ENCODE assay signal across 18 cellular contexts in genomic region chr3:174229916-174230315, GRCh38.
"Had no signal": no experiment of that assay in that cellular context is flagged by ENCODE, and none has a peak within 500 bp of the region (broad histone marks: within the 10 kb centered on the region; RNA-seq: fewer than 3 reads in every experiment).

No MANE protein-coding gene starts in this region.

- H3K4me3 ChIP-seq: body of pancreas, left ventricle myocardium inferior, mucosa of descending colon, pancreas, stomach, thoracic aorta had no signal

- ATAC-seq: activated CD8-positive, alpha-beta memory T cell treated with anti-CD3 and anti-CD28 coated beads, Interleukin-2, amount 10 ng/mL, durations not matched to agents 7 days and 5 days; body of pancreas; mucosa of descending colon; naive thymus-derived CD4-positive, alpha-beta T cell; pancreas; sciatic nerve had no signal

- H3K27me3 Mint-ChIP-seq: activated CD8-positive, alpha-beta memory T cell treated with anti-CD3 and anti-CD28 coated beads, Interleukin-2, amount 10 ng/mL, durations not matched to agents 7 days and 5 days; activated naive CD4-positive, alpha-beta T cell treated with anti-CD3 and anti-CD28 coated beads, Interleukin-2, amount 10 ng/mL, durations not matched to agents 7 days and 5 days; memory B cell; naive thymus-derived CD4-positive, alpha-beta T cell had no signal

- H3K4me1 Mint-ChIP-seq: activated CD8-positive, alpha-beta memory T cell treated with anti-CD3 and anti-CD28 coated beads, Interleukin-2, amount 10 ng/mL, durations not matched to agents 7 days and 5 days; activated naive CD4-positive, alpha-beta T cell treated with anti-CD3 and anti-CD28 coated beads, Interleukin-2, amount 10 ng/mL, durations not matched to agents 7 days and 5 days; memory B cell; naive thymus-derived CD4-positive, alpha-beta T cell had no signal

- H3K9me3 Mint-ChIP-seq: activated T-helper 2 cell treated with anti-CD3 and anti-CD28 coated beads, Interferon-gamma antibody, Interleukin-2, Interleukin-4, amounts not matched to agents 10 μg/mL and 5 μg/mL and 100 μg/mL, durations not matched to agents 14 hours and 24 hours and 36 hours had no signal

- DNase-seq: activated CD4-positive, alpha-beta T cell treated with anti-CD3 and anti-CD28 coated beads, Interleukin-2, amount 50 U/mL, for 48 hours; activated CD8-positive, alpha-beta memory T cell treated with anti-CD3 and anti-CD28 coated beads, Interleukin-2, amount 10 ng/mL, durations not matched to agents 7 days and 5 days; activated naive CD4-positive, alpha-beta T cell treated with anti-CD3 and anti-CD28 coated beads, Interleukin-2, amount 10 ng/mL, durations not matched to agents 7 days and 5 days; activated T-cell treated with anti-CD3 and anti-CD28 coated beads, Interleukin-2, amount 50 U/mL, for 1 hour; amniotic stem cell; body of pancreas; effector CD8-positive, alpha-beta T cell; kidney; left ventricle myocardium inferior; mucosa of descending colon; naive thymus-derived CD4-positive, alpha-beta T cell; pancreas; stimulated activated CD4-positive, alpha-beta T cell treated with anti-CD3 and anti-CD28 coated beads, Interleukin-1b, Interleukin-23, amount 100 ng/mL, for 48 hours; stomach had no signal

- H3K27ac Mint-ChIP-seq: activated CD8-positive, alpha-beta memory T cell treated with anti-CD3 and anti-CD28 coated beads, Interleukin-2, amount 10 ng/mL, durations not matched to agents 7 days and 5 days; activated naive CD4-positive, alpha-beta T cell treated with anti-CD3 and anti-CD28 coated beads, Interleukin-2, amount 10 ng/mL, durations not matched to agents 7 days and 5 days; activated T-helper 2 cell treated with anti-CD3 and anti-CD28 coated beads, Interferon-gamma antibody, Interleukin-2, Interleukin-4, amounts not matched to agents 10 μg/mL and 5 μg/mL and 100 μg/mL, durations not matched to agents 14 hours and 24 hours and 36 hours; memory B cell; naive thymus-derived CD4-positive, alpha-beta T cell had no signal

- H3K4me3 Mint-ChIP-seq: activated CD8-positive, alpha-beta memory T cell treated with anti-CD3 and anti-CD28 coated beads, Interleukin-2, amount 10 ng/mL, durations not matched to agents 7 days and 5 days; activated naive CD4-positive, alpha-beta T cell treated with anti-CD3 and anti-CD28 coated beads, Interleukin-2, amount 10 ng/mL, durations not matched to agents 7 days and 5 days; memory B cell; naive thymus-derived CD4-positive, alpha-beta T cell had no signal

- H3K36me3 Mint-ChIP-seq: activated CD8-positive, alpha-beta memory T cell treated with anti-CD3 and anti-CD28 coated beads, Interleukin-2, amount 10 ng/mL, durations not matched to agents 7 days and 5 days; activated naive CD4-positive, alpha-beta T cell treated with anti-CD3 and anti-CD28 coated beads, Interleukin-2, amount 10 ng/mL, durations not matched to agents 7 days and 5 days; memory B cell; naive thymus-derived CD4-positive, alpha-beta T cell had no signal
